In genomic region chr14:20524027-20524426, GRCh38 we compare ENCODE assay signal across 26 cellular contexts. TPM values are rescaled to one million over a fixed set of nuclear protein-coding genes. Genes with fewer than 3 reads are reported as not detected.
DNase-seq lines count a peak whose midpoint lies in the region; ATAC-seq, FAIRE-seq and TF ChIP-seq lines count a peak whose summit lies in the region.
"Had no signal": no experiment of that assay in that cellular context is flagged by ENCODE, and none has a peak within 500 bp of the region (broad histone marks: within the 10 kb centered on the region; RNA-seq: fewer than 3 reads in every experiment).

No MANE protein-coding gene starts in this region.

- no peak for FAIRE-seq in small intestine (lab: Jason Lieb, UNC)
- FAIRE-seq: A549, D721Med, GM12891, GM18507, H1 had no signal

- TF ChIP-seq CTCF in HEK293 (tag by site-specific recombination; IDR thresholded peaks at IDR 0.05) (no peak), left lung (IDR thresholded peaks at IDR 0.05) (no peak), thyroid gland (IDR thresholded peaks at IDR 0.05) (no peak)

- no peaks in the 10 kb centered on the region for H3K9me3 ChIP-seq in HEK293 (ENCODE audit: control insufficient read depth, insufficient read depth, low read depth, low read length)
- H3K9me3 ChIP-seq in left lung: no peaks in the 10 kb centered on the region
- no peaks in the 10 kb centered on the region for H3K9me3 ChIP-seq in thyroid gland
- H3K9me3 ChIP-seq in small intestine (ENCODE audit: control insufficient read depth, low read depth): no peaks in the 10 kb centered on the region
- H3K9me3 ChIP-seq: BE2C had no signal

- no peak overlapping the region for H3K27ac ChIP-seq in HEK293 (ENCODE audit: extremely low read depth, low read depth, low read length)
- no peak overlapping the region for H3K27ac ChIP-seq in left lung
- no peak overlapping the region for H3K27ac ChIP-seq in thyroid gland
- H3K27ac ChIP-seq in small intestine (ENCODE audit: low read depth in 1 of 2, low read length in 1 of 2): no peak overlapping the region
- H3K27ac ChIP-seq: A549; BLaER1 treated with 17β-estradiol and CSF1 and Interleukin-3, amounts not matched to agents 10 nM and 100 nM had no signal

- H3K36me3 ChIP-seq in HEK293 (ENCODE audit: control insufficient read depth in 2 of 2, insufficient read depth in 1 of 2, low read length in 2 of 2) (no peaks in the 10 kb centered on the region), left lung (no peaks in the 10 kb centered on the region), thyroid gland (no peaks in the 10 kb centered on the region), small intestine (ENCODE audit: control insufficient read depth in 2 of 2, insufficient read depth in 2 of 2, low read length in 2 of 2) (no peaks in the 10 kb centered on the region)
- H3K36me3 ChIP-seq: BE2C; BLaER1 treated with 17β-estradiol and CSF1 and Interleukin-3, amounts not matched to agents 10 nM and 100 nM had no signal

- H3K4me1 ChIP-seq in HEK293 (ENCODE audit: control insufficient read depth, insufficient read depth, low read length) (no peaks in the 10 kb centered on the region), left lung (no peaks in the 10 kb centered on the region), thyroid gland (no peaks in the 10 kb centered on the region), small intestine (ENCODE audit: control insufficient read depth in 2 of 2, insufficient read depth in 1 of 2, low read depth in 1 of 2, low read length in 1 of 2) (no peaks in the 10 kb centered on the region)
- H3K4me1 ChIP-seq: A549, BE2C had no signal

- H3K4me3 ChIP-seq in HEK293 (ENCODE audit: low read depth, low read length) (no peak overlapping the region), left lung (no peak overlapping the region), thyroid gland (replicated peaks in 1 of 3) (no peak overlapping the region), small intestine (ENCODE audit: low read depth in 1 of 2, low read length in 2 of 2) (no peak overlapping the region)
- H3K4me3 ChIP-seq: A549; BLaER1 treated with 17β-estradiol and CSF1 and Interleukin-3, amounts not matched to agents 10 nM and 100 nM had no signal

- no peak for TF ChIP-seq POLR2A in thyroid gland (IDR thresholded peaks at IDR 0.05)

- no peaks in the 10 kb centered on the region for H3K27me3 ChIP-seq in left lung
- H3K27me3 ChIP-seq in thyroid gland: no peaks in the 10 kb centered on the region
- H3K27me3 ChIP-seq in small intestine (ENCODE audit: control insufficient read depth in 2 of 2, insufficient read depth in 2 of 2, low read length in 2 of 2): no peaks in the 10 kb centered on the region
- H3K27me3 ChIP-seq: BLaER1 treated with 17β-estradiol and CSF1 and Interleukin-3, amounts not matched to agents 10 nM and 100 nM had no signal

- intact Hi-C loops in left lung (cut with DNase I): no loop called here
- intact Hi-C loops in thyroid gland (cut with DNase I): no loop called here

- peak; percentile 83 for ATAC-seq in left lung
- ATAC-seq: A549 had no signal

- CTCF ChIA-PET in HEK293 (lab: Yijun Ruan, JAX): interaction anchor here (1.0 kb wide), 1 partner anchor 9 kb away, joined by 3 read pairs; no protein-coding TSS in a partner anchor

- POLR2A ChIA-PET in HEK293 (lab: Yijun Ruan, JAX): no interaction called here

- DNase-seq in left lung (no peak), thyroid gland (peak; percentile 46 to 53), inferior parietal cortex (ENCODE audit: extremely low spot score) (no peak), small intestine (no peak), RPMI8226 (no peak), GF-D8 (lab: John Stamatoyannopoulos, UW) (no peak)
- DNase-seq: 8988T; ACHN; AML-193; BE2C; CD4-positive, alpha-beta T cell; CD8-positive, alpha-beta memory T cell; DMS 273 treated with DMSO at 0.1 percent for 48 hours; DMS79; EL; GDM1; H7; HCEC 1CT had no signal

- 20 to 23% methylated on average over 2 of the region's 2 CpGs for WGBS in thyroid gland, 2 donors
- WGBS in small intestine, 3 donors: 88 to 92% (median 90%) methylated on average over 2 of the region's 2 CpGs

TF ChIP-seq in HEK293, 187 proteins besides CTCF, POLR2A, EP300 and RAD21:
- TF ChIP-seq OVOL3 (tag by site-specific recombination; IDR thresholded peaks at IDR 0.05) (no peak), HIC1 (tag by site-specific recombination; IDR thresholded peaks at IDR 0.05) (no peak), ZNF398 (tag by site-specific recombination; IDR thresholded peaks at IDR 0.05) (no peak), ZBTB10 (tag by site-specific recombination; IDR thresholded peaks at IDR 0.05) (no peak), ZNF133 (tag by site-specific recombination; IDR thresholded peaks at IDR 0.05) (0 out of 2 replicates have a peak, but pooled peaks have one; percentile 21)
TF ChIP-seq in HEK293: peak in this region for 1.

RNA-seq across cellular contexts. Expression of gene RNASE10, which starts 18.7 kb away (rescaled TPM):
- total RNA-seq in left lung (under 1 TPM; 0.35 to 0.71 TPM), thyroid gland (not detected)
- polyA plus RNA-seq in small intestine: not detected
- total RNA-seq: CD4-positive, alpha-beta T cell; H7 had no signal
- polyA plus RNA-seq: A549; CD14-positive monocyte; CD8-positive, alpha-beta memory T cell; H1 had no signal

RNA-seq across cellular contexts. Expression of gene RNASE9, which starts 36.8 kb away (rescaled TPM):
- total RNA-seq in left lung: not detected
- total RNA-seq in thyroid gland: not detected
- not detected for polyA plus RNA-seq in small intestine
- total RNA-seq: CD4-positive, alpha-beta T cell; CD8-positive, alpha-beta memory T cell; H1; H7 had no signal
- polyA plus RNA-seq: A549; CD14-positive monocyte; CD8-positive, alpha-beta memory T cell had no signal

RNA-seq across cellular contexts. Expression of gene PNP, which starts 54.8 kb away (rescaled TPM):
- total RNA-seq in left lung (10 to 100 TPM; 37.6 to 84.8 TPM), thyroid gland (10 to 100 TPM; 13.9 to 29.3 (median 18.7) TPM)
- polyA plus RNA-seq in small intestine: 100 to 1,000 TPM; 174 to 353 (median 230) TPM

Comparison
In these comparisons a context has a peak if more than half of its experiments do, and no peak if none do; other contexts are left out.
1. DNase-seq: peak in thyroid gland (2 of 2); none in left lung (0 of 2), inferior parietal cortex (single experiment), small intestine (single experiment), RPMI8226 (single experiment) and GF-D8 (single experiment).